In genomic region chr10:26555719-26556368, GRCh38 we compare ENCODE assay signal across 10 cellular contexts.
DNase-seq lines count a peak whose midpoint lies in the region; ATAC-seq, FAIRE-seq and TF ChIP-seq lines count a peak whose summit lies in the region.
"Had no signal": no experiment of that assay in that cellular context is flagged by ENCODE, and none has a peak within 500 bp of the region (broad histone marks: within the 10 kb centered on the region; RNA-seq: fewer than 3 reads in every experiment).

No MANE protein-coding gene starts in this region.

- H3K27ac ChIP-seq in epithelial cell of prostate: no peak overlapping the region

- no peak for ATAC-seq in naive thymus-derived CD8-positive, alpha-beta T cell
- ATAC-seq in GM18498 (IDR thresholded peaks at IDR 0.05; ENCODE audit: unreplicated experiment): no peak
- ATAC-seq in HG02588 (IDR thresholded peaks at IDR 0.05; ENCODE audit: unreplicated experiment): no peak

- H3K36me3 Mint-ChIP-seq in naive thymus-derived CD8-positive, alpha-beta T cell: peaks cover 8 to 87% (median 34%) of the 10 kb centered on the region in 3 donors

- peaks cover 0 to 4% (median 0%) of the 10 kb centered on the region in 9 donors for H3K9me3 Mint-ChIP-seq in naive thymus-derived CD8-positive, alpha-beta T cell

- H3K4me3 ChIP-seq in AG09309 (ENCODE audit: control insufficient read depth, low read depth, low read length): no peak overlapping the region

- DNase-seq in AG09309 (ENCODE audit: low read depth) (peak; percentile 90), LHCN-M2 (ENCODE audit: low read depth) (peak; percentile 6), epithelial cell of prostate (ENCODE audit: low read depth, low spot score) (peak; percentile 29), frontal cortex (ENCODE audit: low spot score in 2 of 2) (no peak), NCI-H1436 treated with DMSO at 0.1 percent for 48 hours (lab: John Stamatoyannopoulos, UW) (no peak)
- DNase-seq in naive thymus-derived CD8-positive, alpha-beta T cell: no peak
- DNase-seq: retina, RPMI8226 had no signal

- H3K27me3 Mint-ChIP-seq in naive thymus-derived CD8-positive, alpha-beta T cell: no peaks in the 10 kb centered on the region

- TF ChIP-seq CTCF in AG09309 (IDR thresholded peaks at IDR 0.05; ENCODE audit: control insufficient read depth, insufficient read depth, low read depth, low read length, missing control alignments): no peak

- POLR2A ChIA-PET in naive thymus-derived CD8-positive, alpha-beta T cell (lab: Charles Lee): interaction anchor here (0.5 to 1.0 kb wide), 4 partner anchors 64 to 328 kb away, joined by 3 to 5 read pairs (median 3); no protein-coding TSS in a partner anchor

- H3K4me3 Mint-ChIP-seq in naive thymus-derived CD8-positive, alpha-beta T cell: no peak overlapping the region

- no peak for FAIRE-seq in frontal cortex (lab: Jason Lieb, UNC)

- H3K27ac Mint-ChIP-seq in naive thymus-derived CD8-positive, alpha-beta T cell: peak overlapping the region; percentile 54 to 90 (median 84)

- H3K4me1 Mint-ChIP-seq in naive thymus-derived CD8-positive, alpha-beta T cell: peaks cover 21 to 38% (median 24%) of the 10 kb centered on the region in 4 donors

Comparison
In these comparisons a context has a peak if more than half of its experiments do, and no peak if none do; other contexts are left out.
1. DNase-seq: peak in AG09309 (single experiment), LHCN-M2 (single experiment) and epithelial cell of prostate (single experiment); none in naive thymus-derived CD8-positive, alpha-beta T cell (0 of 10), frontal cortex (0 of 2) and NCI-H1436 treated with DMSO at 0.1 percent for 48 hours (single experiment).